In the genomic region with DNA sequence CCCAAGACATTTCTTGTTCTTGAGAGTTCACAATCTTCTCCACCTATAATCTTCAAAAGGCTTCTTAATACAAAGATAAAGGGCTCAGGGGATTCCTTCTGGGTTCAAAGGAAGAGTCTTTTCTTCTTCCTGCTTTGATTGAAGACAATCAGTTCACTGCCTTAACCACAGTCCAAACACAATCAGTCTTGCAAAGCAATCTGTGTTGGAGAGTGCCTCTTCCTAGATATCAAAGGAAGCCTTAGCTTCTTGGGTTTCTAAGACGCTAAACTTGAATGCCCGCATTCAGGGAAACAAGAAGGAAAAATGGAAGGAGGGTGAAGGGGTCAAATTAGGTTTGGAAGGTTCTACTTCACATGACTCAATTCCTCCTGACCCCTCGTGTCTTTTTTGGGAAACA, we compare ENCODE assay signal across 12 cellular contexts. TPM values are rescaled to one million over a fixed set of nuclear protein-coding genes. Genes with fewer than 3 reads are reported as not detected.
DNase-seq lines count a peak whose midpoint lies in the region; ATAC-seq and TF ChIP-seq lines count a peak whose summit lies in the region.
"Had no signal": no experiment of that assay in that cellular context is flagged by ENCODE, and none has a peak within 500 bp of the region (broad histone marks: within the 10 kb centered on the region; RNA-seq: fewer than 3 reads in every experiment).

No MANE protein-coding gene starts in this region.

- H3K36me3 ChIP-seq in SK-N-MC (ENCODE audit: insufficient read depth, low read length) (peaks cover 11% of the 10 kb centered on the region; the same call in 1 of the 2 replicates), smooth muscle cell (ENCODE audit: low read depth) (no peaks in the 10 kb centered on the region), BE2C (peaks cover 23% of the 10 kb centered on the region)
- H3K36me3 ChIP-seq: gastrocnemius medialis had no signal

- H3K4me2 ChIP-seq in smooth muscle cell, result peak overlapping the region; percentile 37

- no peaks in the 10 kb centered on the region for H3K9me3 Mint-ChIP-seq in activated CD8-positive, alpha-beta memory T cell treated with anti-CD3 and anti-CD28 coated beads, Interleukin-2, amount 10 ng/mL, durations not matched to agents 7 days and 5 days (ENCODE audit: low read depth)
- H3K9me3 Mint-ChIP-seq in endothelial cell (ENCODE audit: unreplicated experiment), result no peaks in the 10 kb centered on the region

- peaks cover 79% of the 10 kb centered on the region for H3K4me1 Mint-ChIP-seq in activated CD8-positive, alpha-beta memory T cell treated with anti-CD3 and anti-CD28 coated beads, Interleukin-2, amount 10 ng/mL, durations not matched to agents 7 days and 5 days
- peaks cover 76% of the 10 kb centered on the region for H3K4me1 Mint-ChIP-seq in endothelial cell (ENCODE audit: unreplicated experiment)

- TF ChIP-seq CTCF in endothelial cell (IDR thresholded peaks at IDR 0.05; ENCODE audit: unreplicated experiment), result no peak
- no peak for TF ChIP-seq CTCF in smooth muscle cell (IDR thresholded peaks at IDR 0.05; ENCODE audit: borderline replicate concordance, insufficient read depth, poor library complexity, severe bottlenecking)
- no peak for TF ChIP-seq CTCF in BE2C (IDR thresholded peaks at IDR 0.05; ENCODE audit: low read depth, low read length)

- peaks cover 85% of the 10 kb centered on the region for H3K79me2 ChIP-seq in smooth muscle cell (ENCODE audit: low read depth)

- no peak overlapping the region for H2AFZ ChIP-seq in smooth muscle cell (ENCODE audit: low read depth)

- H3K9ac ChIP-seq in SK-N-MC (ENCODE audit: insufficient read length), result no peak overlapping the region
- no peak overlapping the region for H3K9ac ChIP-seq in smooth muscle cell (ENCODE audit: low read depth)

- H3K4me1 ChIP-seq in smooth muscle cell (ENCODE audit: low read depth) (peaks cover 80% of the 10 kb centered on the region), BE2C (peaks cover 53% of the 10 kb centered on the region)

- H3K36me3 Mint-ChIP-seq in activated CD8-positive, alpha-beta memory T cell treated with anti-CD3 and anti-CD28 coated beads, Interleukin-2, amount 10 ng/mL, durations not matched to agents 7 days and 5 days, result peaks cover 16% of the 10 kb centered on the region
- H3K36me3 Mint-ChIP-seq in endothelial cell (ENCODE audit: low read depth, unreplicated experiment), result peaks cover 9% of the 10 kb centered on the region

- peak overlapping the region; percentile 83 for H3K27ac Mint-ChIP-seq in activated CD8-positive, alpha-beta memory T cell treated with anti-CD3 and anti-CD28 coated beads, Interleukin-2, amount 10 ng/mL, durations not matched to agents 7 days and 5 days
- H3K27ac Mint-ChIP-seq in endothelial cell (ENCODE audit: unreplicated experiment), result peak overlapping the region; percentile 64

- H3K4me3 Mint-ChIP-seq in activated CD8-positive, alpha-beta memory T cell treated with anti-CD3 and anti-CD28 coated beads, Interleukin-2, amount 10 ng/mL, durations not matched to agents 7 days and 5 days, result no peak overlapping the region
- H3K4me3 Mint-ChIP-seq in endothelial cell (ENCODE audit: unreplicated experiment), result no peak overlapping the region

- H3K27me3 ChIP-seq in smooth muscle cell (ENCODE audit: low read depth) (no peaks in the 10 kb centered on the region), BE2C (no peaks in the 10 kb centered on the region)
- H3K27me3 ChIP-seq: gastrocnemius medialis had no signal

- CTCF ChIA-PET in activated CD8-positive, alpha-beta memory T cell treated with anti-CD3 and anti-CD28 coated beads, Interleukin-2, amount 10 ng/mL, durations not matched to agents 7 days and 5 days (lab: Charles Lee), result interaction anchor here (1.6 to 3.4 kb wide), 4 partner anchors 15 to 123 kb away, joined by 3 to 23 read pairs (median 4); no protein-coding TSS in a partner anchor

- H3K27me3 Mint-ChIP-seq in activated CD8-positive, alpha-beta memory T cell treated with anti-CD3 and anti-CD28 coated beads, Interleukin-2, amount 10 ng/mL, durations not matched to agents 7 days and 5 days, result no peaks in the 10 kb centered on the region
- peaks cover 5% of the 10 kb centered on the region for H3K27me3 Mint-ChIP-seq in endothelial cell (ENCODE audit: unreplicated experiment)

- peaks cover 21% of the 10 kb centered on the region for H3F3A ChIP-seq in smooth muscle cell (ENCODE audit: low read depth)

- no peak for DNase-seq in activated CD8-positive, alpha-beta memory T cell treated with anti-CD3 and anti-CD28 coated beads, Interleukin-2, amount 10 ng/mL, durations not matched to agents 7 days and 5 days
- no peak for DNase-seq in activated CD8-positive, alpha-beta memory T cell treated with anti-CD3 and anti-CD28 coated beads for 24 hours
- DNase-seq in SK-N-MC (ENCODE audit: low read depth, low spot score) (no peak), endothelial cell (ENCODE audit: low spot score) (no peak), smooth muscle cell (lab: John Stamatoyannopoulos, UW; ENCODE audit: unreplicated experiment) (no peak), BE2C (no peak), OCI-M1 (lab: John Stamatoyannopoulos, UW) (no peak), DMS153 (lab: John Stamatoyannopoulos, UW) (no peak)
- DNase-seq: ACHN, gastrocnemius medialis, NCI-H774 had no signal

- 73% methylated on average over 3 of the region's 3 CpGs for WGBS in smooth muscle cell (ENCODE audit: low lambda C conversion rate)

- H3K4me3 ChIP-seq in SK-N-MC, result no peak overlapping the region
- no peak overlapping the region for H3K4me3 ChIP-seq in smooth muscle cell
- no peak overlapping the region for H3K4me3 ChIP-seq in BE2C (ENCODE audit: low read depth, low read length)
- H3K4me3 ChIP-seq: gastrocnemius medialis had no signal

- H4K20me1 ChIP-seq in smooth muscle cell (ENCODE audit: low read depth), result peaks cover 100% of the 10 kb centered on the region

- no peaks in the 10 kb centered on the region for H3K9me3 ChIP-seq in SK-N-MC (ENCODE audit: low read depth, low read length)
- H3K9me3 ChIP-seq in smooth muscle cell (replicated peaks; ENCODE audit: low read depth), result no peaks in the 10 kb centered on the region
- no peaks in the 10 kb centered on the region for H3K9me3 ChIP-seq in BE2C
- H3K9me3 ChIP-seq: gastrocnemius medialis had no signal

- no peak for ATAC-seq in activated CD8-positive, alpha-beta memory T cell treated with anti-CD3 and anti-CD28 coated beads, Interleukin-2, amount 10 ng/mL, durations not matched to agents 7 days and 5 days
- ATAC-seq: left lobe of liver had no signal

- 0 out of 2 replicates have a peak overlapping the region, but pooled peaks have one; percentile 44 for H3K27ac ChIP-seq in SK-N-MC
- H3K27ac ChIP-seq in smooth muscle cell (ENCODE audit: low read depth), result no peak overlapping the region
- H3K27ac ChIP-seq: gastrocnemius medialis had no signal

RNA-seq across cellular contexts. Expression of a gene that starts 27.2 kb away (rescaled TPM):
- 100 to 1,000 TPM in 1 of 2 experiments, 10 to 100 TPM in 1; 97.8 to 108 TPM for total RNA-seq in activated CD8-positive, alpha-beta memory T cell treated with anti-CD3 and anti-CD28 coated beads, Interleukin-2, amount 10 ng/mL, durations not matched to agents 7 days and 5 days
- 69.5 TPM for total RNA-seq in endothelial cell (ENCODE audit: unreplicated experiment)
- total RNA-seq in smooth muscle cell, result 45.3 and 65.8 TPM in 2 replicates
- 11.7 and 13.4 TPM in 2 replicates for polyA plus RNA-seq in smooth muscle cell
- polyA plus RNA-seq in BE2C (2012; ENCODE audit: insufficient read depth, insufficient read length, low read depth), result 210 TPM

RNA-seq across cellular contexts. Expression of a gene that starts 36.7 kb away (rescaled TPM):
- 10 to 100 TPM in 1 of 2 experiments, 1 to 10 TPM in 1; 7.3 to 11.7 TPM for total RNA-seq in activated CD8-positive, alpha-beta memory T cell treated with anti-CD3 and anti-CD28 coated beads, Interleukin-2, amount 10 ng/mL, durations not matched to agents 7 days and 5 days
- total RNA-seq in endothelial cell (ENCODE audit: unreplicated experiment) (9.3 TPM), smooth muscle cell (4.6 and 17.3 TPM in 2 replicates)
- 5.1 and 13.0 TPM in 2 replicates for polyA plus RNA-seq in smooth muscle cell
- 3.5 TPM for polyA plus RNA-seq in BE2C (2012; ENCODE audit: insufficient read depth, insufficient read length, low read depth)

RNA-seq across cellular contexts. Expression of a gene that starts 46.1 kb away (rescaled TPM):
- 1 to 10 TPM; 5.1 to 7.0 TPM for total RNA-seq in activated CD8-positive, alpha-beta memory T cell treated with anti-CD3 and anti-CD28 coated beads, Interleukin-2, amount 10 ng/mL, durations not matched to agents 7 days and 5 days
- total RNA-seq in endothelial cell (ENCODE audit: unreplicated experiment), result 8.9 TPM
- total RNA-seq in smooth muscle cell, result 0.36 and 3.6 TPM in 2 replicates
- polyA plus RNA-seq in smooth muscle cell, result 0.95 and 2.6 TPM in 2 replicates
- 0.68 TPM for polyA plus RNA-seq in BE2C (2012; ENCODE audit: insufficient read depth, insufficient read length, low read depth)

RNA-seq across cellular contexts. Expression of a gene that starts 47.2 kb away (rescaled TPM):
- total RNA-seq in activated CD8-positive, alpha-beta memory T cell treated with anti-CD3 and anti-CD28 coated beads, Interleukin-2, amount 10 ng/mL, durations not matched to agents 7 days and 5 days, result 100 to 1,000 TPM; 214 to 217 TPM
- 211 TPM for total RNA-seq in endothelial cell (ENCODE audit: unreplicated experiment)
- 169 and 209 TPM in 2 replicates for total RNA-seq in smooth muscle cell
- 487 and 493 TPM in 2 replicates for polyA plus RNA-seq in smooth muscle cell
- polyA plus RNA-seq in BE2C (2012; ENCODE audit: insufficient read depth, insufficient read length, low read depth), result 1,009 TPM
